39 cellular contexts compared by ENCODE assay signal in genomic region chr7:159263430-159263829, GRCh38.
"Had no signal": no experiment of that assay in that cellular context is flagged by ENCODE, and none has a peak within 500 bp of the region (broad histone marks: within the 10 kb centered on the region; RNA-seq: fewer than 3 reads in every experiment).

No MANE protein-coding gene starts in this region.

- H3K4me3 ChIP-seq: adrenal gland, ascending aorta, body of pancreas, breast epithelium, cardiac muscle cell had no signal

- H3K4me3 Mint-ChIP-seq: activated naive CD4-positive, alpha-beta T cell treated with anti-CD3 and anti-CD28 coated beads for 36 hours; activated naive CD4-positive, alpha-beta T cell treated with anti-CD3 and anti-CD28 coated beads, Interleukin-2, amount 10 ng/mL, durations not matched to agents 7 days and 5 days; activated naive CD4-positive, alpha-beta T cell treated with anti-CD3 and anti-CD28 coated beads, Interleukin-2, amount 50 U/mL, for 24 hours; activated naive CD8-positive, alpha-beta T cell; activated naive CD8-positive, alpha-beta T cell treated with anti-CD3 and anti-CD28 coated beads for 36 hours; activated naive CD8-positive, alpha-beta T cell treated with anti-CD3 and anti-CD28 coated beads, Interleukin-2, amount 10 ng/mL, durations not matched to agents 7 days and 5 days; activated naive CD8-positive, alpha-beta T cell treated with anti-CD3 and anti-CD28 coated beads, Interleukin-2, amount 50 U/mL, for 24 hours; activated T-cell treated with anti-CD3 and anti-CD28 coated beads, Interleukin-2, amount 50 U/mL, for 24 hours; activated T-cell treated with anti-CD3 and anti-CD28 coated beads, Interleukin-2, amount 50 U/mL, for 4 hours; activated T-cell treated with anti-CD3 and anti-CD28 coated beads, Interleukin-2, amount 50 U/mL, for 72 hours; activated T-helper 1 cell treated with anti-CD3 and anti-CD28 coated beads, Interleukin-12 subunit alpha, Interleukin-12 subunit beta, Interleukin-2, Interleukin-4 antibody, amounts not matched to agents 30 ng/mL and 10 ng/mL and 1 ng/mL, durations not matched to agents 14 hours and 24 hours and 36 hours; activated T-helper 17 cell treated with anti-CD3 and anti-CD28 coated beads, Interleukin-2, amount 50 U/mL, for 72 hours; brain had no signal

- H3K4me1 Mint-ChIP-seq: activated naive CD4-positive, alpha-beta T cell treated with anti-CD3 and anti-CD28 coated beads, Interleukin-2, amount 10 ng/mL, durations not matched to agents 7 days and 5 days; activated naive CD4-positive, alpha-beta T cell treated with anti-CD3 and anti-CD28 coated beads, Interleukin-2, amount 50 U/mL, for 24 hours; activated naive CD8-positive, alpha-beta T cell treated with anti-CD3 and anti-CD28 coated beads for 36 hours; activated naive CD8-positive, alpha-beta T cell treated with anti-CD3 and anti-CD28 coated beads, Interleukin-2, amount 10 ng/mL, durations not matched to agents 7 days and 5 days; activated naive CD8-positive, alpha-beta T cell treated with anti-CD3 and anti-CD28 coated beads, Interleukin-2, amount 50 U/mL, for 24 hours; activated T-helper 17 cell treated with anti-CD3 and anti-CD28 coated beads, Interleukin-2, amount 50 U/mL, for 72 hours; brain had no signal

- FAIRE-seq: astrocyte, bronchial epithelial cell, colon had no signal

- H3K4me1 ChIP-seq: adrenal gland, ascending aorta, body of pancreas, breast epithelium had no signal

- H3K27me3 ChIP-seq: adrenal gland, ascending aorta, body of pancreas, brain microvascular endothelial cell, breast epithelium, cardiac muscle cell had no signal

- H3K36me3 Mint-ChIP-seq: activated naive CD4-positive, alpha-beta T cell treated with anti-CD3 and anti-CD28 coated beads, Interleukin-2, amount 10 ng/mL, durations not matched to agents 7 days and 5 days; activated naive CD8-positive, alpha-beta T cell; activated naive CD8-positive, alpha-beta T cell treated with anti-CD3 and anti-CD28 coated beads, Interleukin-2, amount 10 ng/mL, durations not matched to agents 7 days and 5 days; brain had no signal

- ATAC-seq: activated naive CD4-positive, alpha-beta T cell treated with anti-CD3 and anti-CD28 coated beads, Interleukin-2, amount 50 U/mL, for 72 hours; activated naive CD8-positive, alpha-beta T cell treated with anti-CD3 and anti-CD28 coated beads, Interleukin-2, amount 50 U/mL, for 24 hours; activated T-cell treated with anti-CD3 and anti-CD28 coated beads, Interleukin-2, amount 50 U/mL, for 4 hours; activated T-cell treated with anti-CD3 and anti-CD28 coated beads, Interleukin-2, amount 50 U/mL, for 72 hours; activated T-helper 17 cell treated with anti-CD3 and anti-CD28 coated beads, Interleukin-2, amount 50 U/mL, for 72 hours; body of pancreas had no signal

- H3K27ac Mint-ChIP-seq: activated naive CD4-positive, alpha-beta T cell treated with anti-CD3 and anti-CD28 coated beads for 36 hours; activated naive CD4-positive, alpha-beta T cell treated with anti-CD3 and anti-CD28 coated beads, Interleukin-2, amount 10 ng/mL, durations not matched to agents 7 days and 5 days; activated naive CD4-positive, alpha-beta T cell treated with anti-CD3 and anti-CD28 coated beads, Interleukin-2, amount 50 U/mL, for 24 hours; activated naive CD4-positive, alpha-beta T cell treated with anti-CD3 and anti-CD28 coated beads, Interleukin-2, amount 50 U/mL, for 72 hours; activated naive CD8-positive, alpha-beta T cell; activated naive CD8-positive, alpha-beta T cell treated with anti-CD3 and anti-CD28 coated beads for 36 hours; activated naive CD8-positive, alpha-beta T cell treated with anti-CD3 and anti-CD28 coated beads, Interleukin-2, amount 10 ng/mL, durations not matched to agents 7 days and 5 days; activated naive CD8-positive, alpha-beta T cell treated with anti-CD3 and anti-CD28 coated beads, Interleukin-2, amount 50 U/mL, for 24 hours; activated T-cell treated with anti-CD3 and anti-CD28 coated beads, Interleukin-2, amount 50 U/mL, for 24 hours; activated T-cell treated with anti-CD3 and anti-CD28 coated beads, Interleukin-2, amount 50 U/mL, for 72 hours; activated T-helper 1 cell treated with anti-CD3 and anti-CD28 coated beads, Interleukin-12 subunit alpha, Interleukin-12 subunit beta, Interleukin-2, Interleukin-4 antibody, amounts not matched to agents 30 ng/mL and 10 ng/mL and 1 ng/mL, durations not matched to agents 14 hours and 24 hours and 36 hours; activated T-helper 17 cell treated with anti-CD3 and anti-CD28 coated beads, Interleukin-2, amount 50 U/mL, for 72 hours; activated T-helper 2 cell treated with anti-CD3 and anti-CD28 coated beads, Interferon-gamma antibody, Interleukin-2, Interleukin-4, amounts not matched to agents 10 μg/mL and 5 μg/mL and 100 μg/mL, durations not matched to agents 14 hours and 24 hours and 36 hours; brain had no signal

- H3K9me3 ChIP-seq: adrenal gland, body of pancreas had no signal

- DNase-seq: activated effector memory CD4-positive, alpha-beta T cell treated with anti-CD3 and anti-CD28 coated beads, Interleukin-2, amount 50 U/mL, for 16 hours; activated effector memory CD4-positive, alpha-beta T cell treated with Interleukin-2 at 50 U/mL for 16 hours; activated gamma-delta T cell; activated gamma-delta T cell treated with Interleukin-2 at 50 U/mL for 16 hours; activated naive CD4-positive, alpha-beta T cell; activated naive CD4-positive, alpha-beta T cell treated with anti-CD3 and anti-CD28 coated beads for 36 hours; activated naive CD4-positive, alpha-beta T cell treated with anti-CD3 and anti-CD28 coated beads, Interleukin-2, amount 10 ng/mL, durations not matched to agents 7 days and 5 days; activated naive CD4-positive, alpha-beta T cell treated with anti-CD3 and anti-CD28 coated beads, Interleukin-2, amount 50 U/mL, for 16 hours; activated naive CD4-positive, alpha-beta T cell treated with Interleukin-2 at 50 U/mL for 16 hours; activated naive CD8-positive, alpha-beta T cell treated with anti-CD3 and anti-CD28 coated beads for 36 hours; activated naive CD8-positive, alpha-beta T cell treated with anti-CD3 and anti-CD28 coated beads, Interleukin-2, amount 10 ng/mL, durations not matched to agents 7 days and 5 days; activated naive CD8-positive, alpha-beta T cell treated with anti-CD3 and anti-CD28 coated beads, Interleukin-2, amount 50 U/mL, for 24 hours; activated T-cell treated with anti-CD3 and anti-CD28 coated beads, Interleukin-2, amount 50 U/mL, for 24 hours; activated T-cell treated with anti-CD3 and anti-CD28 coated beads, Interleukin-2, amount 50 U/mL, for 4 hours; activated T-cell treated with anti-CD3 and anti-CD28 coated beads, Interleukin-2, amount 50 U/mL, for 48 hours; activated T-cell treated with anti-CD3 and anti-CD28 coated beads, Interleukin-2, amount 50 U/mL, for 72 hours; adrenal gland; amniotic stem cell; amygdala; anterior cingulate cortex; aorta; body of pancreas; brain microvascular endothelial cell; caudate nucleus; central memory CD4-positive, alpha-beta T cell; cerebellar nuclear complex had no signal

- H3K27me3 Mint-ChIP-seq: activated naive CD4-positive, alpha-beta T cell treated with anti-CD3 and anti-CD28 coated beads, Interleukin-2, amount 10 ng/mL, durations not matched to agents 7 days and 5 days had no signal

- H3K36me3 ChIP-seq: adrenal gland, ascending aorta, brain microvascular endothelial cell, breast epithelium, cardiac muscle cell had no signal

- H3K27ac ChIP-seq: adrenal gland, ascending aorta, body of pancreas, brain microvascular endothelial cell, breast epithelium, cardiac muscle cell had no signal
